In genomic region chr3:46968783-46969428, GRCh38 we compare ENCODE assay signal across 18 cellular contexts. TPM values are rescaled to one million over a fixed set of nuclear protein-coding genes. Genes with fewer than 3 reads are reported as not detected.
DNase-seq lines count a peak whose midpoint lies in the region; FAIRE-seq and TF ChIP-seq lines count a peak whose summit lies in the region.
"Had no signal": no experiment of that assay in that cellular context is flagged by ENCODE, and none has a peak within 500 bp of the region (broad histone marks: within the 10 kb centered on the region; RNA-seq: fewer than 3 reads in every experiment).

No MANE protein-coding gene starts in this region.

- H3K27me3 Mint-ChIP-seq in T-helper 2 cell treated with Interferon-gamma antibody and Interleukin-4, amounts not matched to agents 5 μg/mL and 100 μg/mL, for 36 hours (ENCODE audit: low read depth): no peaks in the 10 kb centered on the region
- no peaks in the 10 kb centered on the region for H3K27me3 Mint-ChIP-seq in IgD-negative memory B cell
- peaks cover 0 to 13% (median 8%) of the 10 kb centered on the region in 3 donors for H3K27me3 Mint-ChIP-seq in immature natural killer cell (ENCODE audit: low read depth in 3 of 3)
- no peaks in the 10 kb centered on the region for H3K27me3 Mint-ChIP-seq in progenitor cell of endocrine pancreas
- H3K27me3 Mint-ChIP-seq: activated CD4-positive, alpha-beta T cell treated with anti-CD3 and anti-CD28 coated beads, Interleukin-2, amount 10 ng/mL, durations not matched to agents 24 days and 14 days; effector memory CD8-positive, alpha-beta T cell; stimulated activated naive CD8-positive, alpha-beta T cell treated with anti-CD3 and anti-CD28 coated beads, Interleukin-15, amount 100 ng/mL, for 72 hours had no signal

- no peaks in the 10 kb centered on the region for H3K9me3 Mint-ChIP-seq in T-helper 2 cell treated with Interferon-gamma antibody and Interleukin-4, amounts not matched to agents 5 μg/mL and 100 μg/mL, for 36 hours
- H3K9me3 Mint-ChIP-seq in IgD-negative memory B cell (no peaks in the 10 kb centered on the region), immature natural killer cell (no peaks in the 10 kb centered on the region), progenitor cell of endocrine pancreas (ENCODE audit: low read depth) (no peaks in the 10 kb centered on the region)
- H3K9me3 Mint-ChIP-seq: activated CD4-positive, alpha-beta T cell treated with anti-CD3 and anti-CD28 coated beads, Interleukin-2, amount 10 ng/mL, durations not matched to agents 24 days and 14 days; effector memory CD8-positive, alpha-beta T cell; stimulated activated naive CD8-positive, alpha-beta T cell treated with anti-CD3 and anti-CD28 coated beads, Interleukin-15, amount 100 ng/mL, for 72 hours had no signal

- no peak overlapping the region for H3K4me2 ChIP-seq in GM23248 (ENCODE audit: unreplicated experiment)

- H3K4me1 ChIP-seq in GM23248 (ENCODE audit: insufficient read depth): peaks cover 20% of the 10 kb centered on the region

- in situ Hi-C loops in GM23248 (cut with MboI): no loop called here

- peaks cover 19% of the 10 kb centered on the region; the same call in 1 of the 2 replicates for H3F3A ChIP-seq in GM23248 (ENCODE audit: insufficient read depth)

- no peaks in the 10 kb centered on the region for H3K9me3 ChIP-seq in GM23248 (ENCODE audit: low read depth)
- H3K9me3 ChIP-seq: breast epithelium had no signal

- FAIRE-seq in RCC 7860 (lab: Jason Lieb, UNC): no peak

- H3K4me3 ChIP-seq in GM23248: no peak overlapping the region
- H3K4me3 ChIP-seq: breast epithelium had no signal

- H3K36me3 ChIP-seq in GM23248 (ENCODE audit: low read depth): no peaks in the 10 kb centered on the region
- H3K36me3 ChIP-seq: breast epithelium had no signal

- H3K27ac ChIP-seq in GM23248: no peak overlapping the region

- WGBS in GM23248 (ENCODE audit: low coverage in 1 of 2, low lambda C conversion rate in 2 of 2, missing lambda C conversion rate in 2 of 2), 2 experiments: 35 to 43% methylated on average over 9 of the region's 9 CpGs

- H3K79me2 ChIP-seq in GM23248 (ENCODE audit: insufficient read depth): peaks cover 93% of the 10 kb centered on the region

- H2AFZ ChIP-seq in GM23248: no peak overlapping the region

- H3K36me3 Mint-ChIP-seq in T-helper 2 cell treated with Interferon-gamma antibody and Interleukin-4, amounts not matched to agents 5 μg/mL and 100 μg/mL, for 36 hours (ENCODE audit: low read depth): peaks cover 55% of the 10 kb centered on the region
- H3K36me3 Mint-ChIP-seq in IgD-negative memory B cell (peaks cover 9% of the 10 kb centered on the region), immature natural killer cell (peaks cover 3 to 12% (median 8%) of the 10 kb centered on the region in 3 donors), progenitor cell of endocrine pancreas (ENCODE audit: insufficient read depth) (no peaks in the 10 kb centered on the region)

- no peak overlapping the region for H3K9ac ChIP-seq in GM23248

- DNase-seq in T-helper 2 cell treated with Interferon-gamma antibody and Interleukin-4, amounts not matched to agents 5 μg/mL and 100 μg/mL, for 36 hours (ENCODE audit: low spot score): no peak
- DNase-seq in T-helper 2 cell: no peak
- no peak for DNase-seq in immature natural killer cell
- no peak for DNase-seq in progenitor cell of endocrine pancreas (ENCODE audit: low spot score, unreplicated experiment)
- no peak for DNase-seq in RCC 7860 (ENCODE audit: low spot score)
- DNase-seq in HT-29 (ENCODE audit: low spot score): no peak
- DNase-seq in GM23248: no peak
- DNase-seq: activated CD4-positive, alpha-beta T cell treated with anti-CD3 and anti-CD28 coated beads, Interleukin-2, amount 10 ng/mL, durations not matched to agents 24 days and 14 days; Calu3; effector memory CD8-positive, alpha-beta T cell; Kasumi-1; NCI-H1694; NCI-H524; retina; stimulated activated CD4-positive, alpha-beta T cell treated with anti-CD3 and anti-CD28 coated beads, Interleukin-4, amount 100 ng/mL, for 4 hours; stimulated activated naive CD8-positive, alpha-beta T cell treated with anti-CD3 and anti-CD28 coated beads, Interleukin-15, amount 100 ng/mL, for 72 hours had no signal

- peak overlapping the region; percentile 26 for H3K27ac Mint-ChIP-seq in T-helper 2 cell treated with Interferon-gamma antibody and Interleukin-4, amounts not matched to agents 5 μg/mL and 100 μg/mL, for 36 hours
- H3K27ac Mint-ChIP-seq in IgD-negative memory B cell (peak overlapping the region in 1 of 3 donors; percentile 57), immature natural killer cell (peak overlapping the region in 5 of 6 donors; percentile 51 to 87 (median 70)), progenitor cell of endocrine pancreas (peak overlapping the region; percentile 37)
- H3K27ac Mint-ChIP-seq: activated CD4-positive, alpha-beta T cell treated with anti-CD3 and anti-CD28 coated beads, Interleukin-2, amount 10 ng/mL, durations not matched to agents 24 days and 14 days had no signal

- H3K4me1 Mint-ChIP-seq in T-helper 2 cell treated with Interferon-gamma antibody and Interleukin-4, amounts not matched to agents 5 μg/mL and 100 μg/mL, for 36 hours (ENCODE audit: low read depth): peaks cover 68% of the 10 kb centered on the region
- H3K4me1 Mint-ChIP-seq in IgD-negative memory B cell: peaks cover 52 to 80% (median 77%) of the 10 kb centered on the region in 3 donors
- H3K4me1 Mint-ChIP-seq in immature natural killer cell: peaks cover 88 to 90% of the 10 kb centered on the region in 2 donors
- H3K4me1 Mint-ChIP-seq in progenitor cell of endocrine pancreas (ENCODE audit: low read depth): peaks cover 60% of the 10 kb centered on the region

- peaks cover 13% of the 10 kb centered on the region; the same call in 1 of the 2 replicates for H4K20me1 ChIP-seq in GM23248 (ENCODE audit: insufficient read depth)

- TF ChIP-seq CTCF in progenitor cell of endocrine pancreas (IDR thresholded peaks at IDR 0.05; ENCODE audit: unreplicated experiment): no peak

- no peaks in the 10 kb centered on the region for H3K9me2 ChIP-seq in GM23248 (ENCODE audit: insufficient read depth)

- H3K27me3 ChIP-seq in GM23248 (replicated peaks; ENCODE audit: insufficient read depth): no peaks in the 10 kb centered on the region
- H3K27me3 ChIP-seq: breast epithelium had no signal

- no peak overlapping the region for H3K4me3 Mint-ChIP-seq in T-helper 2 cell treated with Interferon-gamma antibody and Interleukin-4, amounts not matched to agents 5 μg/mL and 100 μg/mL, for 36 hours
- H3K4me3 Mint-ChIP-seq in IgD-negative memory B cell (peak overlapping the region in 3 of 4 donors; percentile 40 to 52 (median 51)), immature natural killer cell (peak overlapping the region in 2 of 5 donors; percentile 13 to 21), progenitor cell of endocrine pancreas (ENCODE audit: low read depth) (no peak overlapping the region)
- H3K4me3 Mint-ChIP-seq: activated CD4-positive, alpha-beta T cell treated with anti-CD3 and anti-CD28 coated beads, Interleukin-2, amount 10 ng/mL, durations not matched to agents 24 days and 14 days; stimulated activated naive CD8-positive, alpha-beta T cell treated with anti-CD3 and anti-CD28 coated beads, Interleukin-15, amount 100 ng/mL, for 72 hours had no signal

RNA-seq across cellular contexts. Expression of gene CCDC12, which starts 7.6 kb away (rescaled TPM):
- polyA plus RNA-seq in IgD-negative memory B cell: 151 TPM
- 100 to 1,000 TPM; 114 to 174 (median 129) TPM for polyA plus RNA-seq in immature natural killer cell
- total RNA-seq in progenitor cell of endocrine pancreas: 62.3 and 64.3 TPM in 2 replicates
- 38.2 and 39.4 TPM in 2 replicates for total RNA-seq in HT-29 (2014; rRNA removed; shearing (Covaris generic))
- total RNA-seq in GM23248 (2014; rRNA removed; shearing (Covaris generic)): 15.2 and 17.4 TPM in 2 replicates
- 42.7 and 43.8 TPM in 2 replicates for polyA plus RNA-seq in GM23248 (2016; fragmentation: Nextera tagmentation; extraction: Ambion mirVana)

RNA-seq across cellular contexts. Expression of gene NBEAL2, which starts 10.6 kb away (rescaled TPM):
- polyA plus RNA-seq in IgD-negative memory B cell (6.7 TPM), immature natural killer cell (10 to 100 TPM in 1 of 3 donors, 1 to 10 TPM in 2; 7.9 to 28.4 (median 9.9) TPM), GM23248 (2016; fragmentation: Nextera tagmentation; extraction: Ambion mirVana) (0.94 and 1.2 TPM in 2 replicates)
- 292 and 320 TPM in 2 replicates for total RNA-seq in progenitor cell of endocrine pancreas
- total RNA-seq in HT-29 (2014; rRNA removed; shearing (Covaris generic)): 154 and 168 TPM in 2 replicates
- 2.8 and 4.7 TPM in 2 replicates for total RNA-seq in GM23248 (2014; rRNA removed; shearing (Covaris generic))

Comparison
In these comparisons a context has a peak if more than half of its experiments do, and no peak if none do; other contexts are left out.
1. H3K4me3 Mint-ChIP-seq: peak in IgD-negative memory B cell (3 of 4); none in T-helper 2 cell treated with Interferon-gamma antibody and Interleukin-4, amounts not matched to agents 5 μg/mL and 100 μg/mL, for 36 hours (single experiment) and progenitor cell of endocrine pancreas (single experiment).
2. RNA of gene NBEAL2, which starts 10.6 kb away (total RNA-seq): 292 to 320 TPM in progenitor cell of endocrine pancreas and 154 to 168 TPM in HT-29; 2.8 to 4.7 TPM in GM23248; every median in the first group is over 10 times any median in the second.